13 cellular contexts compared by ENCODE assay signal in genomic region chr20:58719258-58719657, GRCh38. TPM values are rescaled to one million over a fixed set of nuclear protein-coding genes. Genes with fewer than 3 reads are reported as not detected.
DNase-seq lines count a peak whose midpoint lies in the region; ATAC-seq and TF ChIP-seq lines count a peak whose summit lies in the region.
"Had no signal": no experiment of that assay in that cellular context is flagged by ENCODE, and none has a peak within 500 bp of the region (broad histone marks: within the 10 kb centered on the region; RNA-seq: fewer than 3 reads in every experiment).

No MANE protein-coding gene starts in this region.

- H3K36me3 ChIP-seq in IMR-90 (ENCODE audit: control insufficient read depth, insufficient read depth, low read length) (no peaks in the 10 kb centered on the region), sigmoid colon (no peaks in the 10 kb centered on the region)
- H3K36me3 ChIP-seq: cardiac muscle cell had no signal

- peaks cover 37% of the 10 kb centered on the region for H3K27me3 ChIP-seq in IMR-90 (ENCODE audit: control insufficient read depth, insufficient read depth, low read length)
- peaks cover 0 to 27% (median 22%) of the 10 kb centered on the region in 3 donors for H3K27me3 ChIP-seq in sigmoid colon
- H3K27me3 ChIP-seq: cardiac muscle cell had no signal

- BruUV-seq in IMR-90 (replicated peaks; lab: Mats Ljungman, UMichigan): no TSS peak

- dilution Hi-C loops in IMR-90 (cut with HindIII; ENCODE audit: low sequenced_read_pairs, unreplicated experiment): no loop called here

- no peak overlapping the region for H3K4ac ChIP-seq in IMR-90 (ENCODE audit: low read depth, low read length)

- peak overlapping the region; percentile 56 for H2AFZ ChIP-seq in IMR-90 (replicated peaks; ENCODE audit: low read length, poor library complexity)

- TF ChIP-seq CTCF in IMR-90 (conservative IDR thresholded peaks at IDR 0.05; ENCODE audit: low read depth, low read length): no peak
- TF ChIP-seq CTCF in sigmoid colon (IDR thresholded peaks at IDR 0.05): no peak
- TF ChIP-seq CTCF in CD14-positive monocyte (IDR thresholded peaks at IDR 0.05): no peak

- no peak overlapping the region for H3K18ac ChIP-seq in IMR-90 (ENCODE audit: low read depth, low read length)

- H2AK5ac ChIP-seq in IMR-90 (ENCODE audit: low read depth, low read length): no peak overlapping the region

- TF ChIP-seq RAD21 in IMR-90 (IDR thresholded peaks at IDR 0.05; ENCODE audit: low read length): no peak

- no peak overlapping the region for H4K5ac ChIP-seq in IMR-90 (ENCODE audit: low read depth, low read length)

- no peak overlapping the region for H3K4me3 Mint-ChIP-seq in activated CD4-positive, alpha-beta T cell treated with anti-CD3 and anti-CD28 coated beads, Interleukin-2, amount 10 ng/mL, durations not matched to agents 7 days and 5 days
- H3K4me3 Mint-ChIP-seq in CD14-positive monocyte: no peak overlapping the region
- H3K4me3 Mint-ChIP-seq in activated naive CD4-positive, alpha-beta T cell treated with anti-CD3 and anti-CD28 coated beads for 36 hours: no peak overlapping the region
- H3K4me3 Mint-ChIP-seq: activated naive CD8-positive, alpha-beta T cell treated with anti-CD3 and anti-CD28 coated beads for 36 hours had no signal

- no peak overlapping the region for H2AK9ac ChIP-seq in IMR-90 (replicated peaks; ENCODE audit: low read depth, low read length, poor library complexity)

- no peaks in the 10 kb centered on the region for H3K9me3 Mint-ChIP-seq in activated CD4-positive, alpha-beta T cell treated with anti-CD3 and anti-CD28 coated beads, Interleukin-2, amount 10 ng/mL, durations not matched to agents 7 days and 5 days
- H3K9me3 Mint-ChIP-seq in CD14-positive monocyte: peaks cover 0 to 2% (median 0%) of the 10 kb centered on the region in 7 donors
- no peaks in the 10 kb centered on the region for H3K9me3 Mint-ChIP-seq in activated naive CD4-positive, alpha-beta T cell treated with anti-CD3 and anti-CD28 coated beads for 36 hours
- H3K9me3 Mint-ChIP-seq: activated naive CD8-positive, alpha-beta T cell treated with anti-CD3 and anti-CD28 coated beads for 36 hours had no signal

- H4K91ac ChIP-seq in IMR-90 (ENCODE audit: insufficient read depth, low read depth, low read length): no peak overlapping the region

- no peaks in the 10 kb centered on the region for H3K79me1 ChIP-seq in IMR-90 (ENCODE audit: low read depth in 1 of 2, low read length in 2 of 2)

- H3K56ac ChIP-seq in IMR-90 (ENCODE audit: extremely low read depth, insufficient read depth, low read length): no peak overlapping the region

- H2BK120ac ChIP-seq in IMR-90 (ENCODE audit: low read depth, low read length): no peak overlapping the region

- no peaks in the 10 kb centered on the region for H3K4me1 ChIP-seq in IMR-90 (ENCODE audit: control insufficient read depth, insufficient read depth, low read length)
- no peaks in the 10 kb centered on the region for H3K4me1 ChIP-seq in sigmoid colon
- H3K4me1 ChIP-seq: A549 had no signal

- no peak overlapping the region for H3K23ac ChIP-seq in IMR-90 (ENCODE audit: low read depth, low read length)

- ATAC-seq in IMR-90 (ENCODE audit: low read depth): no peak
- ATAC-seq: A549 had no signal

- H3K9me1 ChIP-seq in IMR-90 (ENCODE audit: insufficient read depth, low read length): no peaks in the 10 kb centered on the region

- CTCF ChIA-PET in activated CD4-positive, alpha-beta T cell treated with anti-CD3 and anti-CD28 coated beads, Interleukin-2, amount 10 ng/mL, durations not matched to agents 7 days and 5 days (lab: Charles Lee): interaction anchor here (0.7 kb wide), 1 partner anchor 13 kb away, joined by 3 read pairs; no protein-coding TSS in a partner anchor
- CTCF ChIA-PET in IMR-90 (lab: Yijun Ruan, JAX): no interaction called here
- CTCF ChIA-PET in activated naive CD4-positive, alpha-beta T cell treated with anti-CD3 and anti-CD28 coated beads for 36 hours (lab: Charles Lee): no interaction called here

- no peaks in the 10 kb centered on the region for H3K36me3 Mint-ChIP-seq in activated CD4-positive, alpha-beta T cell treated with anti-CD3 and anti-CD28 coated beads, Interleukin-2, amount 10 ng/mL, durations not matched to agents 7 days and 5 days (ENCODE audit: low read depth)
- H3K36me3 Mint-ChIP-seq in CD14-positive monocyte: peaks cover 8 to 18% of the 10 kb centered on the region in 2 donors
- H3K36me3 Mint-ChIP-seq in activated naive CD4-positive, alpha-beta T cell treated with anti-CD3 and anti-CD28 coated beads for 36 hours (ENCODE audit: low read depth): no peaks in the 10 kb centered on the region
- H3K36me3 Mint-ChIP-seq: activated naive CD8-positive, alpha-beta T cell treated with anti-CD3 and anti-CD28 coated beads for 36 hours had no signal

- H3K4me2 ChIP-seq in IMR-90 (ENCODE audit: low read depth, low read length): no peak overlapping the region
- H3K4me2 ChIP-seq: A549 had no signal

- no peak overlapping the region for H2BK20ac ChIP-seq in IMR-90 (ENCODE audit: low read depth, low read length)

- TF ChIP-seq POLR2A in IMR-90 (IDR thresholded peaks at IDR 0.05; ENCODE audit: low read depth, low read length) (no peak), sigmoid colon (IDR thresholded peaks at IDR 0.05) (no peak)

- no peak overlapping the region for H3K9ac ChIP-seq in IMR-90 (ENCODE audit: low read depth, low read length)

- H3K27ac Mint-ChIP-seq in activated CD4-positive, alpha-beta T cell treated with anti-CD3 and anti-CD28 coated beads, Interleukin-2, amount 10 ng/mL, durations not matched to agents 7 days and 5 days: no peak overlapping the region
- peak overlapping the region in 1 of 7 donors; percentile 50 for H3K27ac Mint-ChIP-seq in CD14-positive monocyte
- H3K27ac Mint-ChIP-seq in activated naive CD4-positive, alpha-beta T cell treated with anti-CD3 and anti-CD28 coated beads for 36 hours: no peak overlapping the region

- H4K8ac ChIP-seq in IMR-90 (ENCODE audit: low read depth in 2 of 2, low read length in 2 of 2): no peak overlapping the region

- intact Hi-C loops in IMR-90 (cut with micrococcal nuclease): no loop called here
- intact Hi-C loops in sigmoid colon (cut with DNase I): no loop called here
- intact Hi-C loops in CD14-positive monocyte (cut with micrococcal nuclease): no loop called here
- intact Hi-C loops in activated naive CD4-positive, alpha-beta T cell treated with anti-CD3 and anti-CD28 coated beads for 36 hours (cut with micrococcal nuclease): no loop called here

- H3K4me3 ChIP-seq in IMR-90 (ENCODE audit: insufficient read depth, low read depth, low read length) (no peak overlapping the region), sigmoid colon (no peak overlapping the region)
- H3K4me3 ChIP-seq: A549, cardiac muscle cell had no signal

- peaks cover 25% of the 10 kb centered on the region for H3K27me3 Mint-ChIP-seq in activated CD4-positive, alpha-beta T cell treated with anti-CD3 and anti-CD28 coated beads, Interleukin-2, amount 10 ng/mL, durations not matched to agents 7 days and 5 days
- H3K27me3 Mint-ChIP-seq in CD14-positive monocyte (ENCODE audit: low read depth in 3 of 3): peaks cover 0 to 18% (median 10%) of the 10 kb centered on the region in 3 donors
- H3K27me3 Mint-ChIP-seq in activated naive CD4-positive, alpha-beta T cell treated with anti-CD3 and anti-CD28 coated beads for 36 hours (ENCODE audit: low read depth): peaks cover 19% of the 10 kb centered on the region

- in situ Hi-C loops in IMR-90 (cut with MboI; ENCODE audit: low sequenced_read_pairs): no loop called here

- WGBS in IMR-90 (ENCODE audit: extremely low coverage in 2 of 2, insufficient read length in 1 of 2), 2 experiments: 100% methylated on average over 2 of the region's 7 CpGs; no CpG with 5 or more reads in 1 of the 2 experiments
- WGBS in sigmoid colon, 2 donors: 85 to 86% methylated on average over 7 of the region's 7 CpGs

- H2BK15ac ChIP-seq in IMR-90 (ENCODE audit: low read depth, low read length): no peak overlapping the region

- no peak for TF ChIP-seq EP300 in sigmoid colon (IDR thresholded peaks at IDR 0.05)

- no peak overlapping the region for H3K14ac ChIP-seq in IMR-90 (replicated peaks; ENCODE audit: low read depth, low read length)

- H2BK5ac ChIP-seq in IMR-90 (ENCODE audit: low read depth, low read length, poor library complexity, severe bottlenecking): no peak overlapping the region

- H3K4me1 Mint-ChIP-seq in activated CD4-positive, alpha-beta T cell treated with anti-CD3 and anti-CD28 coated beads, Interleukin-2, amount 10 ng/mL, durations not matched to agents 7 days and 5 days: no peaks in the 10 kb centered on the region
- H3K4me1 Mint-ChIP-seq in CD14-positive monocyte: peaks cover 8% of the 10 kb centered on the region
- H3K4me1 Mint-ChIP-seq in activated naive CD4-positive, alpha-beta T cell treated with anti-CD3 and anti-CD28 coated beads for 36 hours (ENCODE audit: low read depth): no peaks in the 10 kb centered on the region
- H3K4me1 Mint-ChIP-seq: activated naive CD8-positive, alpha-beta T cell treated with anti-CD3 and anti-CD28 coated beads for 36 hours had no signal

- no peaks in the 10 kb centered on the region for H4K20me1 ChIP-seq in IMR-90 (ENCODE audit: insufficient read depth, low read length)

- DNase-seq in activated CD4-positive, alpha-beta T cell treated with anti-CD3 and anti-CD28 coated beads, Interleukin-2, amount 10 ng/mL, durations not matched to agents 7 days and 5 days: peak; percentile 5
- no peak for DNase-seq in activated CD4-positive, alpha-beta T cell treated with anti-CD3 and anti-CD28 coated beads, Interleukin-2, amount 50 U/mL, for 48 hours
- no peak for DNase-seq in IMR-90
- peak; percentile 5 for DNase-seq in iPS-NIHi7 (ENCODE audit: extremely low spot score)
- DNase-seq in sigmoid colon: peak; percentile 62
- no peak for DNase-seq in CD14-positive monocyte (ENCODE audit: low spot score)
- DNase-seq in NCI-H524 treated with DMSO at 0.1 percent for 48 hours (lab: John Stamatoyannopoulos, UW): no peak
- no peak for DNase-seq in activated naive CD4-positive, alpha-beta T cell treated with anti-CD3 and anti-CD28 coated beads for 36 hours
- DNase-seq: activated naive CD8-positive, alpha-beta T cell treated with anti-CD3 and anti-CD28 coated beads for 36 hours; NCI-H1092 treated with DMSO at 0.1 percent for 48 hours; stimulated activated CD4-positive, alpha-beta T cell treated with anti-CD3 and anti-CD28 coated beads, Interleukin-15, amount 100 ng/mL, for 24 hours had no signal

- POLR2A ChIA-PET in activated CD4-positive, alpha-beta T cell treated with anti-CD3 and anti-CD28 coated beads, Interleukin-2, amount 10 ng/mL, durations not matched to agents 7 days and 5 days (lab: Charles Lee): no interaction called here
- POLR2A ChIA-PET in IMR-90 (lab: Charles Lee; ENCODE audit: unreplicated experiment): no interaction called here

- H3K9me3 ChIP-seq in IMR-90 (ENCODE audit: control insufficient read depth, insufficient read depth, low read length): no peaks in the 10 kb centered on the region
- no peaks in the 10 kb centered on the region for H3K9me3 ChIP-seq in sigmoid colon
- H3K9me3 ChIP-seq: A549 had no signal

- H3K27ac ChIP-seq in IMR-90 (ENCODE audit: insufficient read depth, low read length): no peak overlapping the region
- H3K27ac ChIP-seq in sigmoid colon: no peak overlapping the region
- H3K27ac ChIP-seq: A549, cardiac muscle cell had no signal

RNA-seq across cellular contexts. Expression of gene NPEPL1, which starts 26.7 kb away (rescaled TPM):
- total RNA-seq in activated CD4-positive, alpha-beta T cell treated with anti-CD3 and anti-CD28 coated beads, Interleukin-2, amount 10 ng/mL, durations not matched to agents 7 days and 5 days: 10 to 100 TPM; 28.7 to 30.7 TPM
- total RNA-seq in IMR-90 (2012; rRNA removed) (6.3 and 7.2 TPM in 2 replicates), sigmoid colon (10 to 100 TPM; 22.9 to 65.1 (median 46.0) TPM)
- polyA plus RNA-seq in IMR-90 (2012; rRNA removed) (10.4 and 10.7 TPM in 2 replicates), sigmoid colon (10 to 100 TPM; 10.6 to 26.5 (median 16.8) TPM), CD14-positive monocyte (10 to 100 TPM; 37.6 to 39.6 TPM)
- polyA plus RNA-seq in IMR-90 (2012; cell fraction: cytosol; rRNA removed): 7.4 and 8.5 TPM in 2 replicates
- 61.8 and 109 TPM in 2 replicates for polyA plus RNA-seq in IMR-90 (2012; cell fraction: nucleus; rRNA removed; ENCODE audit: low replicate concordance)
- 10 to 100 TPM; 14.3 to 14.5 TPM for total RNA-seq in activated naive CD4-positive, alpha-beta T cell treated with anti-CD3 and anti-CD28 coated beads for 36 hours

Comparison
In these comparisons a context has a peak if more than half of its experiments do, and no peak if none do; other contexts are left out.
1. DNase-seq: peak in activated CD4-positive, alpha-beta T cell treated with anti-CD3 and anti-CD28 coated beads, Interleukin-2, amount 10 ng/mL, durations not matched to agents 7 days and 5 days (single experiment), iPS-NIHi7 (single experiment) and sigmoid colon (single experiment); none in activated CD4-positive, alpha-beta T cell treated with anti-CD3 and anti-CD28 coated beads, Interleukin-2, amount 50 U/mL, for 48 hours (0 of 2), IMR-90 (single experiment), CD14-positive monocyte (single experiment), NCI-H524 treated with DMSO at 0.1 percent for 48 hours (single experiment) and activated naive CD4-positive, alpha-beta T cell treated with anti-CD3 and anti-CD28 coated beads for 36 hours (single experiment).